Comparison of ENCODE assay signal across 1 cellular context in the genomic region with DNA sequence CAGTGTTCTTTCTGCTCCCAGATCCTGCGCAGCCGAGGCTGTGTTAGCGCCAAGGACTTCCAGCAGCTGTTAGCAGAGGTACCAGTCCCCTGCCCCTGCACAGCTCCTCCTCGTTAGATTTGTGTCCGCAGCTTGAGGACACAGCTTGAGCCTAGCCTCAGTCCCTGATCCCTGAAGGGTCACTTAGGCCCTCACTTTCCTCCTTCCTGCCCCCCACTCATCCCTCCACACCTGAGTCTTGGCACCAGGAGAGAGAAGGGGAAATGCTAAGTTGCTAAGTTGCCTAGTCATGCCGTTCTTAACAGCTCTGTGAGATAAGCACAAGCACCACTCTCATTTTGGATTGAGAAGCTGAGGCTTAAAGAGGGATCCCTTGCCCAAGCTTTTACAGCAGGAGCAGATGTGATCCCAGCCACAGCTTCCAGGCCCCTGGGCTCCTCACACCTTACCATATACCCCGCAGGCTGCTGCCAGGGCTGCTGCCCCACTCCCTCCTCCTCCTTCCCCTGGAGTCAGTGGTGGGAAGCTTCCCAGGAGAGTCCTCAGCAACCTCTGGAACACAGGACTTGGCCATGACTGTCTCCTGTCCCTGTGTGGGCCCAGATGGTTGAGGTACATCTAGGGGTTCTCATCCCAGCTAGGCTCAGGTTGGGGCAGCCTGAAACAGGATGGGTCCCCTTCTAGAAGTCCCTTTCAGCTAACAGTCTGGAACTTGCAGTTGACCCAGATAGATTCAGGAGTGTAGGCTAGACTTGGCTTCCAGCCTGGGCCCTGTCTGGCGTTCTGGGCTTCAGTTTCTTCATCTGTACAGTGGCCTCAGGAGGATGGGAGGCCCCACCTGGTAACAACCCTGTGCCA.
A peak's percentile ranks its signal among the peaks of the same experiment; 100 is the strongest.
TF ChIP-seq lines count a peak whose summit lies in the region.

No MANE protein-coding gene starts in this region.

TF ChIP-seq in K562, 482 proteins besides CTCF, POLR2A, EP300 and RAD21 (continued from another document and continues in another):
- no peak for TF ChIP-seq CCAR2 (IDR thresholded peaks at IDR 0.05; ENCODE audit: low read depth, low read length)
- TF ChIP-seq, protein P1, sequence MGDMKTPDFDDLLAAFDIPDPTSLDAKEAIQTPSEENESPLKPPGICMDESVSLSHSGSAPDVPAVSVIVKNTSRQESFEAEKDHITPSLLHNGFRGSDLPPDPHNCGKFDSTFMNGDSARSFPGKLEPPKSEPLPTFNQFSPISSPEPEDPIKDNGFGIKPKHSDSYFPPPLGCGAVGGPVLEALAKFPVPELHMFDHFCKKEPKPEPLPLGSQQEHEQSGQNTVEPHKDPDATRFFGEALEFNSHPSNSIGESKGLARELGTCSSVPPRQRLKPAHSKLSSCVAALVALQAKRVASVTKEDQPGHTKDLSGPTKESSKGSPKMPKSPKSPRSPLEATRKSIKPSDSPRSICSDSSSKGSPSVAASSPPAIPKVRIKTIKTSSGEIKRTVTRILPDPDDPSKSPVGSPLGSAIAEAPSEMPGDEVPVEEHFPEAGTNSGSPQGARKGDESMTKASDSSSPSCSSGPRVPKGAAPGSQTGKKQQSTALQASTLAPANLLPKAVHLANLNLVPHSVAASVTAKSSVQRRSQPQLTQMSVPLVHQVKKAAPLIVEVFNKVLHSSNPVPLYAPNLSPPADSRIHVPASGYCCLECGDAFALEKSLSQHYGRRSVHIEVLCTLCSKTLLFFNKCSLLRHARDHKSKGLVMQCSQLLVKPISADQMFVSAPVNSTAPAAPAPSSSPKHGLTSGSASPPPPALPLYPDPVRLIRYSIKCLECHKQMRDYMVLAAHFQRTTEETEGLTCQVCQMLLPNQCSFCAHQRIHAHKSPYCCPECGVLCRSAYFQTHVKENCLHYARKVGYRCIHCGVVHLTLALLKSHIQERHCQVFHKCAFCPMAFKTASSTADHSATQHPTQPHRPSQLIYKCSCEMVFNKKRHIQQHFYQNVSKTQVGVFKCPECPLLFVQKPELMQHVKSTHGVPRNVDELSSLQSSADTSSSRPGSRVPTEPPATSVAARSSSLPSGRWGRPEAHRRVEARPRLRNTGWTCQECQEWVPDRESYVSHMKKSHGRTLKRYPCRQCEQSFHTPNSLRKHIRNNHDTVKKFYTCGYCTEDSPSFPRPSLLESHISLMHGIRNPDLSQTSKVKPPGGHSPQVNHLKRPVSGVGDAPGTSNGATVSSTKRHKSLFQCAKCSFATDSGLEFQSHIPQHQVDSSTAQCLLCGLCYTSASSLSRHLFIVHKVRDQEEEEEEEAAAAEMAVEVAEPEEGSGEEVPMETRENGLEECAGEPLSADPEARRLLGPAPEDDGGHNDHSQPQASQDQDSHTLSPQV (IDR thresholded peaks at IDR 0.05) = peak; percentile 21; the same call in 1 of the 2 replicates
- TF ChIP-seq ZNF224 (CRISPR knock-in tag; IDR thresholded peaks at IDR 0.05) = no peak
- TF ChIP-seq RHOXF2B (CRISPR knock-in tag; conservative IDR thresholded peaks at IDR 0.05) = no peak
- TF ChIP-seq ZNF668 (CRISPR knock-in tag; IDR thresholded peaks at IDR 0.05) = no peak
- no peak for TF ChIP-seq ZBTB17 (CRISPR knock-in tag; IDR thresholded peaks at IDR 0.05)
- no peak for TF ChIP-seq SREBF2 (CRISPR knock-in tag; IDR thresholded peaks at IDR 0.05)
- TF ChIP-seq HNRNPH1 (optimal IDR thresholded peaks at IDR 0.05; ENCODE audit: low read depth, low read length) = no peak
- TF ChIP-seq ELF4 (CRISPR knock-in tag; IDR thresholded peaks at IDR 0.05) = 0 out of 2 replicates have a peak, but pooled peaks have one; percentile 59
- no peak for TF ChIP-seq ZNF699 (CRISPR knock-in tag; IDR thresholded peaks at IDR 0.05; ENCODE audit: insufficient replicate concordance)
- no peak for TF ChIP-seq SAP30 (IDR thresholded peaks at IDR 0.05; ENCODE audit: borderline replicate concordance, insufficient read depth, low read depth, low read length, poor library complexity, severe bottlenecking)
- TF ChIP-seq, protein P2, sequence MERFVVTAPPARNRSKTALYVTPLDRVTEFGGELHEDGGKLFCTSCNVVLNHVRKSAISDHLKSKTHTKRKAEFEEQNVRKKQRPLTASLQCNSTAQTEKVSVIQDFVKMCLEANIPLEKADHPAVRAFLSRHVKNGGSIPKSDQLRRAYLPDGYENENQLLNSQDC (CRISPR knock-in tag; IDR thresholded peaks at IDR 0.05) = no peak
- TF ChIP-seq, protein P3, sequence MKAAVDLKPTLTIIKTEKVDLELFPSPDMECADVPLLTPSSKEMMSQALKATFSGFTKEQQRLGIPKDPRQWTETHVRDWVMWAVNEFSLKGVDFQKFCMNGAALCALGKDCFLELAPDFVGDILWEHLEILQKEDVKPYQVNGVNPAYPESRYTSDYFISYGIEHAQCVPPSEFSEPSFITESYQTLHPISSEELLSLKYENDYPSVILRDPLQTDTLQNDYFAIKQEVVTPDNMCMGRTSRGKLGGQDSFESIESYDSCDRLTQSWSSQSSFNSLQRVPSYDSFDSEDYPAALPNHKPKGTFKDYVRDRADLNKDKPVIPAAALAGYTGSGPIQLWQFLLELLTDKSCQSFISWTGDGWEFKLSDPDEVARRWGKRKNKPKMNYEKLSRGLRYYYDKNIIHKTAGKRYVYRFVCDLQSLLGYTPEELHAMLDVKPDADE (conservative IDR thresholded peaks at IDR 0.05; ENCODE audit: control insufficient read depth, low read depth, low read length) = no peak
- TF ChIP-seq, protein P4, sequence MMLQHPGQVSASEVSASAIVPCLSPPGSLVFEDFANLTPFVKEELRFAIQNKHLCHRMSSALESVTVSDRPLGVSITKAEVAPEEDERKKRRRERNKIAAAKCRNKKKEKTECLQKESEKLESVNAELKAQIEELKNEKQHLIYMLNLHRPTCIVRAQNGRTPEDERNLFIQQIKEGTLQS (IDR thresholded peaks at IDR 0.05) = no peak
- TF ChIP-seq, protein P4 (CRISPR knock-in tag; conservative IDR thresholded peaks at IDR 0.05) = no peak
- no peak for TF ChIP-seq SNIP1 (IDR thresholded peaks at IDR 0.05; ENCODE audit: low read depth)
- no peak for TF ChIP-seq BRCA1 (IDR thresholded peaks at IDR 0.05)
- no peak for TF ChIP-seq BRCA1 (CRISPR knock-in tag; IDR thresholded peaks at IDR 0.05)
- TF ChIP-seq ZNF134 (CRISPR knock-in tag; conservative IDR thresholded peaks at IDR 0.05) = no peak
- no peak for TF ChIP-seq TOE1 (IDR thresholded peaks at IDR 0.05; ENCODE audit: borderline replicate concordance)
- no peak for TF ChIP-seq TOE1 (CRISPR knock-in tag; IDR thresholded peaks at IDR 0.05; ENCODE audit: borderline replicate concordance, low read depth)
- no peak for TF ChIP-seq LARP7 (IDR thresholded peaks at IDR 0.05)
- TF ChIP-seq KAT2B (IDR thresholded peaks at IDR 0.05; ENCODE audit: low read depth, low read length) = no peak
- TF ChIP-seq, protein P5, sequence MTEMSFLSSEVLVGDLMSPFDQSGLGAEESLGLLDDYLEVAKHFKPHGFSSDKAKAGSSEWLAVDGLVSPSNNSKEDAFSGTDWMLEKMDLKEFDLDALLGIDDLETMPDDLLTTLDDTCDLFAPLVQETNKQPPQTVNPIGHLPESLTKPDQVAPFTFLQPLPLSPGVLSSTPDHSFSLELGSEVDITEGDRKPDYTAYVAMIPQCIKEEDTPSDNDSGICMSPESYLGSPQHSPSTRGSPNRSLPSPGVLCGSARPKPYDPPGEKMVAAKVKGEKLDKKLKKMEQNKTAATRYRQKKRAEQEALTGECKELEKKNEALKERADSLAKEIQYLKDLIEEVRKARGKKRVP (CRISPR knock-in tag; IDR thresholded peaks at IDR 0.05) = no peak
- 0 out of 2 replicates have a peak, but pooled peaks have one; percentile 52 for TF ChIP-seq GATA2 (CRISPR knock-in tag; IDR thresholded peaks at IDR 0.05)
- no peak for TF ChIP-seq POLR2G (IDR thresholded peaks at IDR 0.05; ENCODE audit: low read depth, low read length)
- TF ChIP-seq TCF7L2 (IDR thresholded peaks at IDR 0.05; ENCODE audit: low read depth, low read length) = no peak
- peak; percentile 65; the same call in 1 of the 2 replicates for TF ChIP-seq SMARCE1 (IDR thresholded peaks at IDR 0.05)
- no peak for TF ChIP-seq PTRF (tag; IDR thresholded peaks at IDR 0.05)
- no peak for TF ChIP-seq ZSCAN29 (IDR thresholded peaks at IDR 0.05)
- TF ChIP-seq RBM39 (optimal IDR thresholded peaks at IDR 0.05; ENCODE audit: low read depth, low read length) = no peak
- TF ChIP-seq, protein P6, sequence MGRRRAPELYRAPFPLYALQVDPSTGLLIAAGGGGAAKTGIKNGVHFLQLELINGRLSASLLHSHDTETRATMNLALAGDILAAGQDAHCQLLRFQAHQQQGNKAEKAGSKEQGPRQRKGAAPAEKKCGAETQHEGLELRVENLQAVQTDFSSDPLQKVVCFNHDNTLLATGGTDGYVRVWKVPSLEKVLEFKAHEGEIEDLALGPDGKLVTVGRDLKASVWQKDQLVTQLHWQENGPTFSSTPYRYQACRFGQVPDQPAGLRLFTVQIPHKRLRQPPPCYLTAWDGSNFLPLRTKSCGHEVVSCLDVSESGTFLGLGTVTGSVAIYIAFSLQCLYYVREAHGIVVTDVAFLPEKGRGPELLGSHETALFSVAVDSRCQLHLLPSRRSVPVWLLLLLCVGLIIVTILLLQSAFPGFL (CRISPR knock-in tag; IDR thresholded peaks at IDR 0.05) = no peak
- TF ChIP-seq RBM34 (IDR thresholded peaks at IDR 0.05; ENCODE audit: borderline replicate concordance, insufficient read depth, low read length) = no peak
- peak; percentile 42 for TF ChIP-seq POLR2B (IDR thresholded peaks at IDR 0.05; ENCODE audit: low read depth, partially characterized antibody)
- no peak for TF ChIP-seq TBL1XR1 (IDR thresholded peaks at IDR 0.05; ENCODE audit: low read length in 2 of 2)
- TF ChIP-seq, protein P7, sequence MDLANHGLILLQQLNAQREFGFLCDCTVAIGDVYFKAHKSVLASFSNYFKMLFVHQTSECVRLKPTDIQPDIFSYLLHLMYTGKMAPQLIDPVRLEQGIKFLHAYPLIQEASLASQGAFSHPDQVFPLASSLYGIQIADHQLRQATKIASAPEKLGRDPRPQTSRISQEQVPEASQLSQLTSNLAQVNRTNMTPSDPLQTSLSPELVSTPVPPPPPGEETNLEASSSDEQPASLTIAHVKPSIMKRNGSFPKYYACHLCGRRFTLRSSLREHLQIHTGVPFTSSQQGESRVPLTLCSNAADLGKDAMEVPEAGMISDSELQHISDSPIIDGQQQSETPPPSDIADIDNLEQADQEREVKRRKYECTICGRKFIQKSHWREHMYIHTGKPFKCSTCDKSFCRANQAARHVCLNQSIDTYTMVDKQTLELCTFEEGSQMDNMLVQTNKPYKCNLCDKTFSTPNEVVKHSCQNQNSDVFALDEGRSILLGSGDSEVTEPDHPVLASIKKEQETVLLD (IDR thresholded peaks at IDR 0.05) = peak; percentile 59
- no peak for TF ChIP-seq SAFB2 (IDR thresholded peaks at IDR 0.05; ENCODE audit: borderline replicate concordance, low read depth, low read length, severe bottlenecking)
- TF ChIP-seq ZNF143 (CRISPR knock-in tag; IDR thresholded peaks at IDR 0.05) = no peak
- TF ChIP-seq, protein P8, sequence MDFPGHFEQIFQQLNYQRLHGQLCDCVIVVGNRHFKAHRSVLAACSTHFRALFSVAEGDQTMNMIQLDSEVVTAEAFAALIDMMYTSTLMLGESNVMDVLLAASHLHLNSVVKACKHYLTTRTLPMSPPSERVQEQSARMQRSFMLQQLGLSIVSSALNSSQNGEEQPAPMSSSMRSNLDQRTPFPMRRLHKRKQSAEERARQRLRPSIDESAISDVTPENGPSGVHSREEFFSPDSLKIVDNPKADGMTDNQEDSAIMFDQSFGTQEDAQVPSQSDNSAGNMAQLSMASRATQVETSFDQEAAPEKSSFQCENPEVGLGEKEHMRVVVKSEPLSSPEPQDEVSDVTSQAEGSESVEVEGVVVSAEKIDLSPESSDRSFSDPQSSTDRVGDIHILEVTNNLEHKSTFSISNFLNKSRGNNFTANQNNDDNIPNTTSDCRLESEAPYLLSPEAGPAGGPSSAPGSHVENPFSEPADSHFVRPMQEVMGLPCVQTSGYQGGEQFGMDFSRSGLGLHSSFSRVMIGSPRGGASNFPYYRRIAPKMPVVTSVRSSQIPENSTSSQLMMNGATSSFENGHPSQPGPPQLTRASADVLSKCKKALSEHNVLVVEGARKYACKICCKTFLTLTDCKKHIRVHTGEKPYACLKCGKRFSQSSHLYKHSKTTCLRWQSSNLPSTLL (IDR thresholded peaks at IDR 0.05) = no peak
- TF ChIP-seq PCBP2 (IDR thresholded peaks at IDR 0.05; ENCODE audit: low read depth, low read length, poor library complexity, severe bottlenecking) = no peak
- no peak for TF ChIP-seq SRSF9 (IDR thresholded peaks at IDR 0.05; ENCODE audit: borderline replicate concordance, low read depth, low read length)
- TF ChIP-seq FOXM1 (IDR thresholded peaks at IDR 0.05; ENCODE audit: low read depth) = no peak
- TF ChIP-seq FOXM1 (CRISPR knock-in tag; IDR thresholded peaks at IDR 0.05; ENCODE audit: low read depth) = no peak
- TF ChIP-seq ZNF778 (CRISPR knock-in tag; IDR thresholded peaks at IDR 0.05) = no peak
- no peak for TF ChIP-seq CBX1 (IDR thresholded peaks at IDR 0.05; ENCODE audit: low read depth)
- TF ChIP-seq, protein P9, sequence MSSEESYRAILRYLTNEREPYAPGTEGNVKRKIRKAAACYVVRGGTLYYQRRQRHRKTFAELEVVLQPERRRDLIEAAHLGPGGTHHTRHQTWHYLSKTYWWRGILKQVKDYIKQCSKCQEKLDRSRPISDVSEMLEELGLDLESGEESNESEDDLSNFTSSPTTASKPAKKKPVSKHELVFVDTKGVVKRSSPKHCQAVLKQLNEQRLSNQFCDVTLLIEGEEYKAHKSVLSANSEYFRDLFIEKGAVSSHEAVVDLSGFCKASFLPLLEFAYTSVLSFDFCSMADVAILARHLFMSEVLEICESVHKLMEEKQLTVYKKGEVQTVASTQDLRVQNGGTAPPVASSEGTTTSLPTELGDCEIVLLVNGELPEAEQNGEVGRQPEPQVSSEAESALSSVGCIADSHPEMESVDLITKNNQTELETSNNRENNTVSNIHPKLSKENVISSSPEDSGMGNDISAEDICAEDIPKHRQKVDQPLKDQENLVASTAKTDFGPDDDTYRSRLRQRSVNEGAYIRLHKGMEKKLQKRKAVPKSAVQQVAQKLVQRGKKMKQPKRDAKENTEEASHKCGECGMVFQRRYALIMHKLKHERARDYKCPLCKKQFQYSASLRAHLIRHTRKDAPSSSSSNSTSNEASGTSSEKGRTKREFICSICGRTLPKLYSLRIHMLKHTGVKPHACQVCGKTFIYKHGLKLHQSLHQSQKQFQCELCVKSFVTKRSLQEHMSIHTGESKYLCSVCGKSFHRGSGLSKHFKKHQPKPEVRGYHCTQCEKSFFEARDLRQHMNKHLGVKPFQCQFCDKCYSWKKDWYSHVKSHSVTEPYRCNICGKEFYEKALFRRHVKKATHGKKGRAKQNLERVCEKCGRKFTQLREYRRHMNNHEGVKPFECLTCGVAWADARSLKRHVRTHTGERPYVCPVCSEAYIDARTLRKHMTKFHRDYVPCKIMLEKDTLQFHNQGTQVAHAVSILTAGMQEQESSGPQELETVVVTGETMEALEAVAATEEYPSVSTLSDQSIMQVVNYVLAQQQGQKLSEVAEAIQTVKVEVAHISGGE (CRISPR knock-in tag; IDR thresholded peaks at IDR 0.05) = no peak
- TF ChIP-seq, protein P10, sequence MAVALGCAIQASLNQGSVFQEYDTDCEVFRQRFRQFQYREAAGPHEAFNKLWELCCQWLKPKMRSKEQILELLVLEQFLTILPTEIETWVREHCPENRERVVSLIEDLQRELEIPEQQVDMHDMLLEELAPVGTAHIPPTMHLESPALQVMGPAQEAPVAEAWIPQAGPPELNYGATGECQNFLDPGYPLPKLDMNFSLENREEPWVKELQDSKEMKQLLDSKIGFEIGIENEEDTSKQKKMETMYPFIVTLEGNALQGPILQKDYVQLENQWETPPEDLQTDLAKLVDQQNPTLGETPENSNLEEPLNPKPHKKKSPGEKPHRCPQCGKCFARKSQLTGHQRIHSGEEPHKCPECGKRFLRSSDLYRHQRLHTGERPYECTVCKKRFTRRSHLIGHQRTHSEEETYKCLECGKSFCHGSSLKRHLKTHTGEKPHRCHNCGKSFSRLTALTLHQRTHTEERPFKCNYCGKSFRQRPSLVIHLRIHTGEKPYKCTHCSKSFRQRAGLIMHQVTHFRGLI (CRISPR knock-in tag; IDR thresholded peaks at IDR 0.05) = no peak
